In genomic region chr15:66253643-66254363, GRCh38 we compare ENCODE assay signal across 8 cellular contexts. TPM values are rescaled to one million over a fixed set of nuclear protein-coding genes. Genes with fewer than 3 reads are reported as not detected.
DNase-seq lines count a peak whose midpoint lies in the region; ATAC-seq and TF ChIP-seq lines count a peak whose summit lies in the region.

TSS of gene MEGF11 (minus strand) at chr15:66253750. CDS start at chr15:66128403, 125,347 bp downstream.

- H3K9me3 ChIP-seq in HEK293 (ENCODE audit: control insufficient read depth, insufficient read depth, low read depth, low read length) (no peaks in the 10 kb centered on the region), esophagus squamous epithelium (no peaks in the 10 kb centered on the region), muscle layer of duodenum (ENCODE audit: control insufficient read depth in 1 of 2, low read length in 2 of 2) (no peaks in the 10 kb centered on the region)

- WGBS in esophagus squamous epithelium, 2 donors = 0 to 4% methylated on average over 17 to 32 of the region's 49 CpGs

- TF ChIP-seq POLR2A in esophagus squamous epithelium (IDR thresholded peaks at IDR 0.05) = no peak

- intact Hi-C loops in esophagus squamous epithelium (cut with DNase I) = no loop called here

- POLR2A ChIA-PET in HEK293 (lab: Yijun Ruan, JAX) = interaction anchor here (0.6 kb wide), 1 partner anchor 25 kb away, joined by 3 read pairs; no protein-coding TSS in a partner anchor

- H3K36me3 ChIP-seq in HEK293 (ENCODE audit: control insufficient read depth in 2 of 2, insufficient read depth in 1 of 2, low read length in 2 of 2) (no peaks in the 10 kb centered on the region), esophagus squamous epithelium (no peaks in the 10 kb centered on the region), muscle layer of duodenum (ENCODE audit: control insufficient read depth in 1 of 2, insufficient read depth in 2 of 2, low read length in 2 of 2) (no peaks in the 10 kb centered on the region)

- peak within 1 kb of the TSS; percentile 38 for H3K4me3 ChIP-seq in HEK293 (ENCODE audit: low read depth, low read length)
- H3K4me3 ChIP-seq in esophagus squamous epithelium = peak within 1 kb of the TSS; percentile 35 to 74 (median 48)
- H3K4me3 ChIP-seq in muscle layer of duodenum (ENCODE audit: low read depth in 1 of 2, low read length in 2 of 2) = peak within 1 kb of the TSS; percentile 70 to 84

- CTCF ChIA-PET in HEK293 (lab: Yijun Ruan, JAX) = interaction anchor here (0.8 kb wide), 1 partner anchor 32 kb away, joined by 3 read pairs; no protein-coding TSS in a partner anchor

- TF ChIP-seq CTCF in HEK293 (tag by site-specific recombination; IDR thresholded peaks at IDR 0.05) (no peak), esophagus squamous epithelium (IDR thresholded peaks at IDR 0.05) (no peak)

- H3K27ac ChIP-seq in HEK293 (ENCODE audit: extremely low read depth, low read depth, low read length) (peak within 1 kb of the TSS; percentile 43; the same call in 1 of the 2 replicates), esophagus squamous epithelium (no peak within 1 kb of the TSS), muscle layer of duodenum (ENCODE audit: low read length) (no peak within 1 kb of the TSS)

- DNase-seq in Ammon's horn (ENCODE audit: low spot score) (peak; percentile 71), esophagus squamous epithelium (lab: John Stamatoyannopoulos, UW) (no peak), HT-29 (ENCODE audit: low spot score) (no peak)

- H3K4me1 ChIP-seq in HEK293 (ENCODE audit: control insufficient read depth, insufficient read depth, low read length) = peaks cover 13% of the 10 kb centered on the region
- peaks cover 21 to 34% (median 26%) of the 10 kb centered on the region in 3 donors for H3K4me1 ChIP-seq in esophagus squamous epithelium
- peaks cover 0 to 24% of the 10 kb centered on the region in 2 donors for H3K4me1 ChIP-seq in muscle layer of duodenum (ENCODE audit: control insufficient read depth in 1 of 2, insufficient read depth in 2 of 2, low read length in 2 of 2)

- ATAC-seq in SK-N-SH treated with all-trans-retinoic acid at 6 μM for 48 hours = peak; percentile 67
- ATAC-seq in HG03571 (IDR thresholded peaks at IDR 0.05; ENCODE audit: unreplicated experiment) = no peak
- no peak for ATAC-seq in HG03108 (IDR thresholded peaks at IDR 0.05; ENCODE audit: unreplicated experiment)

- H3K27me3 ChIP-seq in esophagus squamous epithelium (peaks cover 16 to 96% (median 29%) of the 10 kb centered on the region in 4 donors), muscle layer of duodenum (ENCODE audit: low read depth, low read length) (peaks cover 40% of the 10 kb centered on the region)

TF ChIP-seq in HEK293, 187 proteins besides CTCF, POLR2A, EP300 and RAD21 (continues in another document):
- TF ChIP-seq ATF2 (tag by site-specific recombination; IDR thresholded peaks at IDR 0.05; ENCODE audit: low read depth) (no peak), ZNF335 (tag by site-specific recombination; conservative IDR thresholded peaks at IDR 0.05) (0 out of 2 replicates have a peak, but pooled peaks have one; percentile 47), REPIN1 (tag by site-specific recombination; IDR thresholded peaks at IDR 0.05; ENCODE audit: low read depth) (no peak), BCL6B (tag by site-specific recombination; IDR thresholded peaks at IDR 0.05) (no peak), ZNF639 (tag by site-specific recombination; IDR thresholded peaks at IDR 0.05) (no peak; the same call in 1 of the 2 replicates), SETDB1 (IDR thresholded peaks at IDR 0.05; ENCODE audit: insufficient read length, low read length) (no peak), ZBTB21 (tag by site-specific recombination; IDR thresholded peaks at IDR 0.05) (0 out of 2 replicates have a peak, but pooled peaks have one; percentile 37), ZNF37A (tag by site-specific recombination; IDR thresholded peaks at IDR 0.05) (0 out of 2 replicates have a peak, but pooled peaks have one; percentile 16), ZNF623 (tag by site-specific recombination; IDR thresholded peaks at IDR 0.05) (no peak), ZNF341 (tag by site-specific recombination; IDR thresholded peaks at IDR 0.05; ENCODE audit: low read depth) (peak; percentile 99)

TF ChIP-seq in SK-N-SH treated with all-trans-retinoic acid at 6 μM for 48 hours, 23 proteins besides CTCF, POLR2A, EP300 and RAD21:
- TF ChIP-seq TOX (CRISPR knock-in tag; IDR thresholded peaks at IDR 0.05; ENCODE audit: borderline replicate concordance) (no peak), ZC3H10 (CRISPR knock-in tag; IDR thresholded peaks at IDR 0.05) (no peak), OSR1 (CRISPR knock-in tag; IDR thresholded peaks at IDR 0.05) (no peak), ISL1 (CRISPR knock-in tag; IDR thresholded peaks at IDR 0.05) (no peak), ARNTL (CRISPR knock-in tag; IDR thresholded peaks at IDR 0.05; ENCODE audit: borderline replicate concordance, low read depth) (no peak), TSHZ2 (CRISPR knock-in tag; IDR thresholded peaks at IDR 0.05) (no peak), TCF4 (CRISPR knock-in tag; IDR thresholded peaks at IDR 0.05; ENCODE audit: borderline replicate concordance) (no peak), BACH2 (CRISPR knock-in tag; IDR thresholded peaks at IDR 0.05; ENCODE audit: borderline replicate concordance) (no peak), SNAI2 (CRISPR knock-in tag; IDR thresholded peaks at IDR 0.05) (no peak), CSRNP3 (CRISPR knock-in tag; IDR thresholded peaks at IDR 0.05) (no peak), ZNF8 (CRISPR knock-in tag; IDR thresholded peaks at IDR 0.05) (no peak)

RNA-seq across cellular contexts. Expression of gene MEGF11, which starts in this region (rescaled TPM):
- total RNA-seq in esophagus squamous epithelium = not detected
- total RNA-seq in HT-29 (2014; rRNA removed; shearing (Covaris generic)) = 0.51 TPM in 1 of 2 replicates, not detected in the other
